20 cellular contexts compared by ENCODE assay signal in the genomic region with DNA sequence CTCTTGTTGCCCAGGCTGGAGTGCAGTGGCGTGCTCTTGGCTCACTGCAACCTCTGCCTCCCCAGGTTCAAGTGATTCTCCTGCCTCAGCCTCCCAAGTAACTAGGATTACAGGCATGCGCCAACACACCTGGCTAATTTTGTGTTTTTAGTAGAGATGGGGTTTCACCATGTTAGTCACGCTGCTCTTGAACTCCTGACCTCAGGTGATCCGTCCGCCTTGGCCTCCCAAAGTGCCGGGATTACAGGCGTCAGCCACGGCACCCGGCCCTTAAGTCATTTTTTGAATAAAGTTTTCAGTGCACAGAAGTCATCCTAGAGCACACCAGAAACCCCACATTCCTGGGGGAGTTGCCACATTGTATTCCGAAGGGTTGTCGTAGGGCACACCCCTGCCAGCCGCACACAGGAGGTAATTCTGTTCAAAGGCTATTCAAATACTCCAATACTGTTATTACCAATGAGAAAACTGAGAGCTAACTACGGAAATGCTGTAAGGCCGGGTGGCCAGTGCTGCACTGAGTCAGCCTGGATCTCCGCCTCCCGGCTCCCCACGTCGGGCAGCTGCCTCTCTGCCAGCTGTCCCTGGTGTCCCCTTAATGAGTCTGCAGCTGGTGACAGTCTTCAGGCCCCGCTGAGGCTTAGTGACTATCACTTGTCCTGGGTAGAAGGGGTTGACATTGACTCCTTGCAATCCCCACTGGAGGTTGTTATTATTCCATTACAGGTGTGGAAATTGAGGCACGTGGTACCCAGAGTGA. TPM values are rescaled to one million over a fixed set of nuclear protein-coding genes. Genes with fewer than 3 reads are reported as not detected.
DNase-seq lines count a peak whose midpoint lies in the region; ATAC-seq lines count a peak whose summit lies in the region.
"Had no signal": no experiment of that assay in that cellular context is flagged by ENCODE, and none has a peak within 500 bp of the region (broad histone marks: within the 10 kb centered on the region; RNA-seq: fewer than 3 reads in every experiment).

No MANE protein-coding gene starts in this region.

- no peak overlapping the region for H3K4me3 Mint-ChIP-seq in activated naive CD4-positive, alpha-beta T cell treated with anti-CD3 and anti-CD28 coated beads, Interleukin-2, amount 10 ng/mL, durations not matched to agents 7 days and 5 days
- H3K4me3 Mint-ChIP-seq: activated CD8-positive, alpha-beta T cell treated with anti-CD3 and anti-CD28 coated beads, Interleukin-2, amount 10 ng/mL, durations not matched to agents 7 days and 5 days; activated naive CD8-positive, alpha-beta T cell treated with anti-CD3 and anti-CD28 coated beads, Interleukin-2, amount 50 U/mL, for 24 hours; CD4-positive, CD25-positive, alpha-beta regulatory T cell had no signal

- ATAC-seq in GM21717 (IDR thresholded peaks at IDR 0.05; ENCODE audit: unreplicated experiment): no peak
- ATAC-seq: activated CD8-positive, alpha-beta T cell treated with anti-CD3 and anti-CD28 coated beads, Interleukin-2, amount 10 ng/mL, durations not matched to agents 7 days and 5 days had no signal

- H3K27me3 ChIP-seq in H7 (ENCODE audit: control insufficient read depth, insufficient read depth, low read length): no peaks in the 10 kb centered on the region
- H3K27me3 ChIP-seq: transverse colon had no signal

- no peaks in the 10 kb centered on the region for H3K36me3 ChIP-seq in H7 (replicated peaks; ENCODE audit: control insufficient read depth, insufficient read depth, low read length)
- H3K36me3 ChIP-seq: prostate gland, transverse colon had no signal

- no peak overlapping the region for H3K4me3 ChIP-seq in H7 (ENCODE audit: insufficient read depth, low read depth, low read length)
- H3K4me3 ChIP-seq: lung, prostate gland, transverse colon had no signal

- no peaks in the 10 kb centered on the region for H3K36me3 Mint-ChIP-seq in activated naive CD4-positive, alpha-beta T cell treated with anti-CD3 and anti-CD28 coated beads, Interleukin-2, amount 10 ng/mL, durations not matched to agents 7 days and 5 days
- H3K36me3 Mint-ChIP-seq: CD4-positive, CD25-positive, alpha-beta regulatory T cell had no signal

- no peak overlapping the region for H3K27ac Mint-ChIP-seq in activated naive CD4-positive, alpha-beta T cell treated with anti-CD3 and anti-CD28 coated beads, Interleukin-2, amount 10 ng/mL, durations not matched to agents 7 days and 5 days
- H3K27ac Mint-ChIP-seq: activated CD8-positive, alpha-beta T cell treated with anti-CD3 and anti-CD28 coated beads, Interleukin-2, amount 10 ng/mL, durations not matched to agents 7 days and 5 days; activated naive CD8-positive, alpha-beta T cell treated with anti-CD3 and anti-CD28 coated beads, Interleukin-2, amount 50 U/mL, for 24 hours; CD4-positive, CD25-positive, alpha-beta regulatory T cell had no signal

- no peaks in the 10 kb centered on the region for H3K9me3 Mint-ChIP-seq in activated naive CD4-positive, alpha-beta T cell treated with anti-CD3 and anti-CD28 coated beads, Interleukin-2, amount 10 ng/mL, durations not matched to agents 7 days and 5 days
- H3K9me3 Mint-ChIP-seq: activated naive CD8-positive, alpha-beta T cell treated with anti-CD3 and anti-CD28 coated beads, Interleukin-2, amount 50 U/mL, for 24 hours; CD4-positive, CD25-positive, alpha-beta regulatory T cell had no signal

- no peaks in the 10 kb centered on the region for H3K4me1 Mint-ChIP-seq in activated naive CD4-positive, alpha-beta T cell treated with anti-CD3 and anti-CD28 coated beads, Interleukin-2, amount 10 ng/mL, durations not matched to agents 7 days and 5 days
- H3K4me1 Mint-ChIP-seq: activated naive CD8-positive, alpha-beta T cell treated with anti-CD3 and anti-CD28 coated beads, Interleukin-2, amount 50 U/mL, for 24 hours; CD4-positive, CD25-positive, alpha-beta regulatory T cell had no signal

- DNase-seq in COLO668 (lab: John Stamatoyannopoulos, UW; ENCODE audit: unreplicated experiment): peak; percentile 74
- DNase-seq in H7: peak; percentile 23
- DNase-seq in RPMI8226: peak; percentile 35
- DNase-seq in myocyte (ENCODE audit: low read depth): peak; percentile 95
- no peak for DNase-seq in activated naive CD4-positive, alpha-beta T cell treated with anti-CD3 and anti-CD28 coated beads, Interleukin-2, amount 10 ng/mL, durations not matched to agents 7 days and 5 days
- DNase-seq in activated CD4-positive, alpha-beta T cell treated with anti-CD3 and anti-CD28 coated beads, Interleukin-2, amount 50 U/mL, for 4 hours: no peak
- no peak for DNase-seq in DMS114 treated with DMSO at 0.1 percent for 48 hours (lab: John Stamatoyannopoulos, UW; ENCODE audit: unreplicated experiment)
- DNase-seq: activated CD8-positive, alpha-beta T cell treated with anti-CD3 and anti-CD28 coated beads, Interleukin-2, amount 10 ng/mL, durations not matched to agents 7 days and 5 days; activated gamma-delta T cell; activated naive CD8-positive, alpha-beta T cell treated with anti-CD3 and anti-CD28 coated beads, Interleukin-2, amount 50 U/mL, for 24 hours; CD4-positive, CD25-positive, alpha-beta regulatory T cell; kidney; NCI-H2029 treated with DMSO at 0.1 percent for 48 hours; NCI-H446; stimulated activated CD8-positive, alpha-beta memory T cell treated with anti-CD3 and anti-CD28 coated beads, Interleukin-4, amount 100 ng/mL, for 48 hours; T1000; transverse colon had no signal

- CTCF ChIA-PET in activated naive CD4-positive, alpha-beta T cell treated with anti-CD3 and anti-CD28 coated beads, Interleukin-2, amount 10 ng/mL, durations not matched to agents 7 days and 5 days (lab: Charles Lee): interaction anchor here (1.2 to 1.5 kb wide), 2 partner anchors 13 to 138 kb away, joined by 3 to 4 read pairs; no protein-coding TSS in a partner anchor

- H3K27me3 Mint-ChIP-seq in activated naive CD4-positive, alpha-beta T cell treated with anti-CD3 and anti-CD28 coated beads, Interleukin-2, amount 10 ng/mL, durations not matched to agents 7 days and 5 days: peaks cover 35% of the 10 kb centered on the region
- H3K27me3 Mint-ChIP-seq: activated naive CD8-positive, alpha-beta T cell treated with anti-CD3 and anti-CD28 coated beads, Interleukin-2, amount 50 U/mL, for 24 hours had no signal

RNA-seq across cellular contexts. Expression of a gene that starts 8.6 kb away (rescaled TPM):
- 109 and 126 TPM in 2 replicates for total RNA-seq in H7 (2014; rRNA removed; shearing (Covaris generic))
- total RNA-seq in myocyte: 12.1 and 13.0 TPM in 2 replicates
- 14.4 TPM for polyA plus RNA-seq in myocyte (2012)

RNA-seq across cellular contexts. Expression of a gene that starts 26.4 kb away (rescaled TPM):
- total RNA-seq in H7 (2014; rRNA removed; shearing (Covaris generic)): 30.1 and 43.6 TPM in 2 replicates
- total RNA-seq in myocyte: 14.5 and 22.7 TPM in 2 replicates
- polyA plus RNA-seq in myocyte (2012): 13.4 TPM

RNA-seq across cellular contexts. Expression of a gene that starts 53.0 kb away (rescaled TPM):
- 0.87 TPM in 1 of 2 replicates, not detected in the other for total RNA-seq in H7 (2014; rRNA removed; shearing (Covaris generic))
- 0.78 and 1.2 TPM in 2 replicates for total RNA-seq in myocyte
- polyA plus RNA-seq in myocyte (2012): 0.83 TPM

Comparison
In these comparisons a context has a peak if more than half of its experiments do, and no peak if none do; other contexts are left out.
1. DNase-seq: peak in COLO668 (single experiment), H7 (single experiment), RPMI8226 (single experiment) and myocyte (single experiment); none in activated naive CD4-positive, alpha-beta T cell treated with anti-CD3 and anti-CD28 coated beads, Interleukin-2, amount 10 ng/mL, durations not matched to agents 7 days and 5 days (single experiment), activated CD4-positive, alpha-beta T cell treated with anti-CD3 and anti-CD28 coated beads, Interleukin-2, amount 50 U/mL, for 4 hours (0 of 2) and DMS114 treated with DMSO at 0.1 percent for 48 hours (single experiment).